In genomic region chr19:49866933-49867782, GRCh38 we compare ENCODE assay signal across 8 cellular contexts. TPM values are rescaled to one million over a fixed set of nuclear protein-coding genes. Genes with fewer than 3 reads are reported as not detected.
DNase-seq lines count a peak whose midpoint lies in the region; ATAC-seq and TF ChIP-seq lines count a peak whose summit lies in the region.

Gene PNKP (minus strand): TSS chr19:49867576. CDS start chr19:49867204, 372 bp downstream.

- H3K9me2 ChIP-seq in OCI-LY1 (ENCODE audit: low read depth, low read length), result no peaks in the 10 kb centered on the region

- in situ Hi-C loops in endometrial microvascular endothelial cells (cut with HindIII; ENCODE audit: inconsistent ontology term, low pct_unique_long_range_greater_than_20kb, low sequenced_read_pairs), result no loop called here

- no peaks in the 10 kb centered on the region for H3K9me3 ChIP-seq in OCI-LY1 (ENCODE audit: low read length)

- peak within 1 kb of the TSS; percentile 79 for H3K9ac ChIP-seq in OCI-LY1 (ENCODE audit: low read length)

- H2AFZ ChIP-seq in OCI-LY1 (ENCODE audit: low read length), result no peak within 1 kb of the TSS

- H3K9me3 Mint-ChIP-seq in mesothelial cell of epicardium, result no peaks in the 10 kb centered on the region

- peak within 1 kb of the TSS; percentile 87 for H3K4me3 ChIP-seq in OCI-LY1 (ENCODE audit: low read depth, low read length, poor library complexity, severe bottlenecking)

- H3K36me3 ChIP-seq in OCI-LY1 (ENCODE audit: insufficient read depth, low read length), result peaks cover 36% of the 10 kb centered on the region

- peak within 1 kb of the TSS; percentile 79 for H3K27ac ChIP-seq in OCI-LY1 (ENCODE audit: low read depth, low read length, poor library complexity, severe bottlenecking)

- H3F3A ChIP-seq in OCI-LY1 (ENCODE audit: insufficient read depth, low read length), result no peaks in the 10 kb centered on the region

- H3K36me3 Mint-ChIP-seq in mesothelial cell of epicardium, result peaks cover 13% of the 10 kb centered on the region

- H3K4me1 ChIP-seq in OCI-LY1 (ENCODE audit: insufficient read depth, low read length, severe bottlenecking), result peaks cover 44% of the 10 kb centered on the region

- H4K20me1 ChIP-seq in OCI-LY1 (ENCODE audit: insufficient read depth, low read length), result no peaks in the 10 kb centered on the region

- H3K79me2 ChIP-seq in OCI-LY1 (ENCODE audit: insufficient read depth, low read length), result peaks cover 8% of the 10 kb centered on the region; the same call in 1 of the 2 replicates

- TF ChIP-seq CTCF in OCI-LY1 (IDR thresholded peaks at IDR 0.05; ENCODE audit: low read length) (no peak), mesothelial cell of epicardium (IDR thresholded peaks at IDR 0.05; ENCODE audit: unreplicated experiment) (no peak)

- peak; percentile 35 for ATAC-seq in GM21381 (IDR thresholded peaks at IDR 0.05; ENCODE audit: unreplicated experiment)

- no peak within 1 kb of the TSS for H3K4me3 Mint-ChIP-seq in mesothelial cell of epicardium

- peak within 1 kb of the TSS; percentile 94 for H3K4me2 ChIP-seq in OCI-LY1 (ENCODE audit: low read length)

- DNase-seq in CMK (ENCODE audit: low read depth) (peak; percentile 72), HuH-7.5 (ENCODE audit: low spot score) (peak; percentile 97), mesothelial cell of epicardium (ENCODE audit: low spot score in 2 of 2, unreplicated experiment in 2 of 2) (peak; percentile 73 to 87)
- peak; percentile 79 for DNase-seq in activated CD8-positive, alpha-beta memory T cell treated with anti-CD3 and anti-CD28 coated beads, Interleukin-2, amount 50 U/mL, for 24 hours (ENCODE audit: extremely low read depth)
- DNase-seq in stimulated activated CD8-positive, alpha-beta memory T cell treated with anti-CD3 and anti-CD28 coated beads, Interleukin-15, amount 100 ng/mL, for 48 hours (ENCODE audit: low read depth in 2 of 2), result peak; percentile 86 to 90

- H3K27me3 ChIP-seq in OCI-LY1 (ENCODE audit: insufficient read depth, low read length), result no peaks in the 10 kb centered on the region

- H3K4me1 Mint-ChIP-seq in mesothelial cell of epicardium, result peaks cover 40% of the 10 kb centered on the region

- no peaks in the 10 kb centered on the region for H3K27me3 Mint-ChIP-seq in mesothelial cell of epicardium (ENCODE audit: low read depth)

- H3K27ac Mint-ChIP-seq in mesothelial cell of epicardium, result peak within 1 kb of the TSS; percentile 80

RNA-seq across cellular contexts. Expression of gene PNKP, which starts in this region (rescaled TPM):
- total RNA-seq in endometrial microvascular endothelial cells (ENCODE audit: inconsistent ontology term), result 50.6 TPM
- 96.6 to 103 TPM (median 97.8 TPM) in 3 replicates for total RNA-seq in mesothelial cell of epicardium

Comparison
In these comparisons a context has a peak if more than half of its experiments do, and no peak if none do; other contexts are left out.
1. Peak in every context shown above with its lines: DNase-seq, ATAC-seq, H3K4me3 ChIP-seq and H3K27ac ChIP-seq.